14 cellular contexts compared by ENCODE assay signal in the genomic region with DNA sequence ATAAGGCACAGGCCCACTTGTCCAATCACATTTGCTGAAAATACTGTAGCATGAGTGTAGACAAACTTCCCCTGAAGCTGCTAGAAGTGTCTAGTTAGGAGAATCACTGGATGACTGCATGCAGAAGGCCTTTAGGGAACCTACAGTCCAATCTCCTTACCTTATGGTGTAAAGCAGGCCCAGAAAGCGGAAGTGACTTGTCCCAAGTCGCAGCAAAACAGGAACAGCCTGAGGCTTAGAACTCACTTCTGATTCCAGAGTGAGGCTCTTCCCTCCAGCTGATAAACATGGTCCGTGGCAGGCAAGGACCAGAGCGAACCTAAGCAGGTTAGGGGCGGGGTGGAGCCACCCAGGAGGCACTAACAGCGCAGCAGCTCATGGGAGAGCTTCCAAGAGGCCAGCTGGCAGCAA. TPM values are rescaled to one million over a fixed set of nuclear protein-coding genes. Genes with fewer than 3 reads are reported as not detected.
DNase-seq lines count a peak whose midpoint lies in the region; ATAC-seq and TF ChIP-seq lines count a peak whose summit lies in the region.
"Had no signal": no experiment of that assay in that cellular context is flagged by ENCODE, and none has a peak within 500 bp of the region (broad histone marks: within the 10 kb centered on the region; RNA-seq: fewer than 3 reads in every experiment).

No MANE protein-coding gene starts in this region.

- no peak for TF ChIP-seq CTCF in PC-3 (conservative IDR thresholded peaks at IDR 0.05; ENCODE audit: low read depth, low read length)
- TF ChIP-seq CTCF in esophagus squamous epithelium (IDR thresholded peaks at IDR 0.05) = no peak
- TF ChIP-seq CTCF in suprapubic skin (IDR thresholded peaks at IDR 0.05) = no peak

- peak; percentile 8 to 50 (median 14) for DNase-seq in NCI-H1417 (lab: John Stamatoyannopoulos, UW)
- DNase-seq in NCI-H1417 treated with DMSO at 0.1 percent for 48 hours (lab: John Stamatoyannopoulos, UW) = no peak
- DNase-seq in PC-3 = peak; percentile 43
- DNase-seq in esophagus squamous epithelium (lab: John Stamatoyannopoulos, UW) = no peak
- DNase-seq in suprapubic skin (ENCODE audit: low spot score in 2 of 2) = no peak
- DNase-seq in DMS114 treated with DMSO at 0.1 percent for 48 hours (lab: John Stamatoyannopoulos, UW; ENCODE audit: unreplicated experiment) = no peak
- DNase-seq in stimulated activated CD4-positive, alpha-beta T cell treated with anti-CD3 and anti-CD28 coated beads, Interleukin-1b, Interleukin-23, amount 100 ng/mL, for 48 hours = no peak
- DNase-seq: dorsolateral prefrontal cortex; left ventricle myocardium superior; NCI-H1105 treated with DMSO at 0.1 percent for 48 hours; stimulated activated naive CD8-positive, alpha-beta T cell treated with anti-CD3 and anti-CD28 coated beads, Interleukin-15, Interleukin-2, amounts not matched to agents 100 U/mL and 50 U/mL, for 24 hours had no signal

- WGBS in esophagus squamous epithelium, 2 donors = 16% methylated on average over 4 of the region's 6 CpGs; no CpG with 5 or more reads in 1 of the 2 donors
- 42% methylated on average over 6 of the region's 6 CpGs for WGBS in suprapubic skin

- H3K36me3 ChIP-seq in PC-3 (ENCODE audit: low read depth, low read length) = peaks cover 22% of the 10 kb centered on the region
- peaks cover 12 to 18% (median 17%) of the 10 kb centered on the region in 3 donors for H3K36me3 ChIP-seq in esophagus squamous epithelium
- peaks cover 16% of the 10 kb centered on the region for H3K36me3 ChIP-seq in suprapubic skin

- no peak overlapping the region for H3K9ac ChIP-seq in PC-3 (ENCODE audit: low read length)

- H3K27me3 ChIP-seq in PC-3 (ENCODE audit: low read length) (no peaks in the 10 kb centered on the region), esophagus squamous epithelium (peaks cover 0 to 13% (median 0%) of the 10 kb centered on the region in 4 donors), suprapubic skin (no peaks in the 10 kb centered on the region)

- POLR2A ChIA-PET in PC-3 (lab: Charles Lee; ENCODE audit: unreplicated experiment) = no interaction called here

- H3K27ac ChIP-seq in PC-3 (ENCODE audit: low read length) = no peak overlapping the region
- H3K27ac ChIP-seq in esophagus squamous epithelium = peak overlapping the region; percentile 17 to 63 (median 54)
- peak overlapping the region; percentile 19 for H3K27ac ChIP-seq in suprapubic skin
- H3K27ac ChIP-seq: 22Rv1, dorsolateral prefrontal cortex had no signal

- H3F3A ChIP-seq in PC-3 (ENCODE audit: low read length, unreplicated experiment) = peaks cover under 1% of the 10 kb centered on the region

- H3K9me3 ChIP-seq in PC-3 (ENCODE audit: low read length) (no peaks in the 10 kb centered on the region), esophagus squamous epithelium (no peaks in the 10 kb centered on the region), suprapubic skin (no peaks in the 10 kb centered on the region)

- CTCF ChIA-PET in PC-3 (lab: Charles Lee) = no interaction called here

- H2AFZ ChIP-seq in PC-3 (ENCODE audit: low read length) = no peak overlapping the region

- ATAC-seq in PC-3 = peak; percentile 4; the same call in 1 of the 2 replicates
- no peak for ATAC-seq in GM18519 (IDR thresholded peaks at IDR 0.05; ENCODE audit: low FRiP score, unreplicated experiment)
- ATAC-seq: left ventricle myocardium superior; Panc1; stimulated activated naive CD8-positive, alpha-beta T cell treated with anti-CD3 and anti-CD28 coated beads, Interleukin-15, Interleukin-2, amounts not matched to agents 100 U/mL and 50 U/mL, for 24 hours had no signal

- H3K9me2 ChIP-seq in PC-3 (replicated peaks; ENCODE audit: low read length) = no peaks in the 10 kb centered on the region

- intact Hi-C loops in PC-3 (cut with micrococcal nuclease) (no loop called here), esophagus squamous epithelium (cut with DNase I) (loop anchor here (5.0 kb wide), 1 partner anchor 77 kb away; a partner anchor contains a TSS)

- H3K4me3 ChIP-seq in PC-3 (ENCODE audit: low read length) (no peak overlapping the region), esophagus squamous epithelium (no peak overlapping the region), suprapubic skin (no peak overlapping the region)
- H3K4me3 ChIP-seq: dorsolateral prefrontal cortex had no signal

- no peak overlapping the region for H3K4me2 ChIP-seq in PC-3 (ENCODE audit: low read length)

- TF ChIP-seq POLR2A in esophagus squamous epithelium (IDR thresholded peaks at IDR 0.05) (no peak), suprapubic skin (IDR thresholded peaks at IDR 0.05) (no peak)

- H3K4me1 ChIP-seq in PC-3 (ENCODE audit: insufficient read depth, low read length) (no peaks in the 10 kb centered on the region), esophagus squamous epithelium (peaks cover 4 to 52% (median 26%) of the 10 kb centered on the region in 3 donors), suprapubic skin (peaks cover 19% of the 10 kb centered on the region)

- peaks cover 3% of the 10 kb centered on the region for H4K20me1 ChIP-seq in PC-3 (ENCODE audit: low read length)

- TF ChIP-seq EP300 in suprapubic skin (IDR thresholded peaks at IDR 0.05) = no peak

- H3K79me2 ChIP-seq in PC-3 (ENCODE audit: low read length) = no peaks in the 10 kb centered on the region

- no TSS peak for BruUV-seq in PC-3 (replicated peaks; lab: Mats Ljungman, UMichigan)

RNA-seq across cellular contexts. Expression of a gene that starts 2.5 kb away (rescaled TPM):
- total RNA-seq in PC-3 (2014; rRNA removed) = 0.07 TPM in 1 of 2 replicates, not detected in the other
- total RNA-seq in esophagus squamous epithelium = 1 to 10 TPM; 1.2 to 8.0 (median 3.7) TPM
- 10 to 100 TPM in 2 of 4 donors, 1 to 10 TPM in 2; 3.6 to 13.1 (median 9.0) TPM for total RNA-seq in suprapubic skin
- total RNA-seq: left ventricle myocardium superior had no signal

RNA-seq across cellular contexts. Expression of a gene that starts 35.9 kb away (rescaled TPM):
- total RNA-seq in PC-3 (2014; rRNA removed) = 1,963 and 2,296 TPM in 2 replicates
- total RNA-seq in esophagus squamous epithelium = 1,000 to 10,000 TPM in 2 of 4 donors, 100 to 1,000 TPM in 2; 504 to 1,134 (median 964) TPM
- 100 to 1,000 TPM; 294 to 522 (median 411) TPM for total RNA-seq in suprapubic skin

Comparison
In these comparisons a context has a peak if more than half of its experiments do, and no peak if none do; other contexts are left out.
1. DNase-seq: peak in NCI-H1417 (3 of 3) and PC-3 (single experiment); none in NCI-H1417 treated with DMSO at 0.1 percent for 48 hours (single experiment), esophagus squamous epithelium (single experiment), suprapubic skin (0 of 2), DMS114 treated with DMSO at 0.1 percent for 48 hours (single experiment) and stimulated activated CD4-positive, alpha-beta T cell treated with anti-CD3 and anti-CD28 coated beads, Interleukin-1b, Interleukin-23, amount 100 ng/mL, for 48 hours (single experiment).